1 cellular context compared by ENCODE assay signal in genomic region chr10:48671914-48672595, GRCh38.
TF ChIP-seq lines count a peak whose summit lies in the region.

No MANE protein-coding gene starts in this region.

TF ChIP-seq in GM12878, 131 proteins besides CTCF, POLR2A, EP300 and RAD21 (continued from another document):
- TF ChIP-seq ELK1 (IDR thresholded peaks at IDR 0.05; ENCODE audit: low read depth, low read length) (no peak), FOXM1 (IDR thresholded peaks at IDR 0.05; ENCODE audit: low read depth, low read length) (peak; percentile 44; the same call in 1 of the 2 replicates), ZBED1 (IDR thresholded peaks at IDR 0.05; ENCODE audit: borderline replicate concordance) (no peak), SREBF1 (IDR thresholded peaks at IDR 0.05; ENCODE audit: low read length) (peak; percentile 26; the same call in 1 of the 2 replicates), SMARCA5 (IDR thresholded peaks at IDR 0.05) (peak; percentile 87), DPF2 (IDR thresholded peaks at IDR 0.05) (no peak; the same call in 1 of the 2 replicates), MYB (IDR thresholded peaks at IDR 0.05; ENCODE audit: borderline replicate concordance, low read depth, low read length) (no peak), ATF3 (IDR thresholded peaks at IDR 0.05; ENCODE audit: borderline replicate concordance, extremely low read depth, low read depth, low read length) (no peak), RCOR1 (conservative IDR thresholded peaks at IDR 0.05; ENCODE audit: low read depth, low read length) (0 out of 2 replicates have a peak, but pooled peaks have one; percentile 13)
- TF ChIP-seq, protein P1, sequence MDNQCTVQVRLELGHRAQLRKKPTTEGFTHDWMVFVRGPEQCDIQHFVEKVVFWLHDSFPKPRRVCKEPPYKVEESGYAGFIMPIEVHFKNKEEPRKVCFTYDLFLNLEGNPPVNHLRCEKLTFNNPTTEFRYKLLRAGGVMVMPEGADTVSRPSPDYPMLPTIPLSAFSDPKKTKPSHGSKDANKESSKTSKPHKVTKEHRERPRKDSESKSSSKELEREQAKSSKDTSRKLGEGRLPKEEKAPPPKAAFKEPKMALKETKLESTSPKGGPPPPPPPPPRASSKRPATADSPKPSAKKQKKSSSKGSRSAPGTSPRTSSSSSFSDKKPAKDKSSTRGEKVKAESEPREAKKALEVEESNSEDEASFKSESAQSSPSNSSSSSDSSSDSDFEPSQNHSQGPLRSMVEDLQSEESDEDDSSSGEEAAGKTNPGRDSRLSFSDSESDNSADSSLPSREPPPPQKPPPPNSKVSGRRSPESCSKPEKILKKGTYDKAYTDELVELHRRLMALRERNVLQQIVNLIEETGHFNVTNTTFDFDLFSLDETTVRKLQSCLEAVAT (IDR thresholded peaks at IDR 0.05), result peak; percentile 64
- TF ChIP-seq, protein P2, sequence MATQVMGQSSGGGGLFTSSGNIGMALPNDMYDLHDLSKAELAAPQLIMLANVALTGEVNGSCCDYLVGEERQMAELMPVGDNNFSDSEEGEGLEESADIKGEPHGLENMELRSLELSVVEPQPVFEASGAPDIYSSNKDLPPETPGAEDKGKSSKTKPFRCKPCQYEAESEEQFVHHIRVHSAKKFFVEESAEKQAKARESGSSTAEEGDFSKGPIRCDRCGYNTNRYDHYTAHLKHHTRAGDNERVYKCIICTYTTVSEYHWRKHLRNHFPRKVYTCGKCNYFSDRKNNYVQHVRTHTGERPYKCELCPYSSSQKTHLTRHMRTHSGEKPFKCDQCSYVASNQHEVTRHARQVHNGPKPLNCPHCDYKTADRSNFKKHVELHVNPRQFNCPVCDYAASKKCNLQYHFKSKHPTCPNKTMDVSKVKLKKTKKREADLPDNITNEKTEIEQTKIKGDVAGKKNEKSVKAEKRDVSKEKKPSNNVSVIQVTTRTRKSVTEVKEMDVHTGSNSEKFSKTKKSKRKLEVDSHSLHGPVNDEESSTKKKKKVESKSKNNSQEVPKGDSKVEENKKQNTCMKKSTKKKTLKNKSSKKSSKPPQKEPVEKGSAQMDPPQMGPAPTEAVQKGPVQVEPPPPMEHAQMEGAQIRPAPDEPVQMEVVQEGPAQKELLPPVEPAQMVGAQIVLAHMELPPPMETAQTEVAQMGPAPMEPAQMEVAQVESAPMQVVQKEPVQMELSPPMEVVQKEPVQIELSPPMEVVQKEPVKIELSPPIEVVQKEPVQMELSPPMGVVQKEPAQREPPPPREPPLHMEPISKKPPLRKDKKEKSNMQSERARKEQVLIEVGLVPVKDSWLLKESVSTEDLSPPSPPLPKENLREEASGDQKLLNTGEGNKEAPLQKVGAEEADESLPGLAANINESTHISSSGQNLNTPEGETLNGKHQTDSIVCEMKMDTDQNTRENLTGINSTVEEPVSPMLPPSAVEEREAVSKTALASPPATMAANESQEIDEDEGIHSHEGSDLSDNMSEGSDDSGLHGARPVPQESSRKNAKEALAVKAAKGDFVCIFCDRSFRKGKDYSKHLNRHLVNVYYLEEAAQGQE (IDR thresholded peaks at IDR 0.05; ENCODE audit: low read depth, low read length), result no peak
